In the genomic region with DNA sequence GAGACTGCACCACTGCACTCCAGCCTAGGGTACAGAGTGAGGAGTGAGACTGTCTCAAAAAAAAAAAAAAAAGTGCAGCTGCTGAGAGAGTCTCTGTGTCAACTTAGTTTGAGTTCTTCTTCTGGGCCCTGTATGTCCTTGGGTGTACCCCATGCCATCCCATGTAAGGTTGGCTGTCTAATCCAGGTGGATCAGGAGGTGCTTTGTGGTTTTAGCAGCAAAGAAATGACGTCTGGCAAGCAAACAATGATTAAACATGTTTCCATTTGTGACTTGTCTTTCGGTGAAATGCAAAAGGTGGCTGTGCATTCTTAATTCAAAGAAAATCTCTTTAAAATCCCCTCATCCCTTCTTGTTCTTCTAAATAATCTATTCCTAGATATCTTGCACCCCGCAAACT, we compare ENCODE assay signal across 8 cellular contexts.
"Had no signal": no experiment of that assay in that cellular context is flagged by ENCODE, and none has a peak within 500 bp of the region (broad histone marks: within the 10 kb centered on the region; RNA-seq: fewer than 3 reads in every experiment).

No MANE protein-coding gene starts in this region.

- ATAC-seq: GM23338, K562 had no signal

- DNase-seq: H9, HCEC 1CT, IMR-90 had no signal

- H3K4me2 ChIP-seq: GM23338 had no signal

- FAIRE-seq: H1, H54, HTR-8/SVneo, K562 had no signal

- H3K4me3 ChIP-seq: GM23338, K562 had no signal

- H2AFZ ChIP-seq: GM23338 had no signal
